Comparison of ENCODE assay signal across 15 cellular contexts in genomic region chr1:201585099-201585498, GRCh38. TPM values are rescaled to one million over a fixed set of nuclear protein-coding genes. Genes with fewer than 3 reads are reported as not detected.
DNase-seq lines count a peak whose midpoint lies in the region; ATAC-seq, FAIRE-seq and TF ChIP-seq lines count a peak whose summit lies in the region.
"Had no signal": no experiment of that assay in that cellular context is flagged by ENCODE, and none has a peak within 500 bp of the region (broad histone marks: within the 10 kb centered on the region; RNA-seq: fewer than 3 reads in every experiment).

No MANE protein-coding gene starts in this region.

- H3K23ac ChIP-seq in mesenchymal stem cell (ENCODE audit: low read length in 2 of 2), result no peak overlapping the region

- DNase-seq in A549 (ENCODE audit: low read depth in 1 of 2, low spot score in 1 of 2) (no peak), M059J (ENCODE audit: low read depth) (peak; percentile 76), brain microvascular endothelial cell (peak; percentile 29), mesenchymal stem cell (peak; percentile 87), AG20443 (ENCODE audit: low spot score) (no peak), HUDEP-2 (lab: John Stamatoyannopoulos, UW; ENCODE audit: unreplicated experiment in 76 of 76) (no peak)
- DNase-seq in activated naive CD4-positive, alpha-beta T cell treated with anti-CD3 and anti-CD28 coated beads, Interleukin-2, amount 50 U/mL, for 72 hours (ENCODE audit: low spot score in 2 of 2), result no peak
- DNase-seq: activated gamma-delta T cell; NCI-H1092; nephron progenitor cell; stimulated activated naive CD8-positive, alpha-beta T cell treated with anti-CD3 and anti-CD28 coated beads, Interleukin-15, Interleukin-2, amounts not matched to agents 100 U/mL and 50 U/mL, for 24 hours had no signal

- peak overlapping the region in 1 of 2 experiments; percentile 56 for H2BK12ac ChIP-seq in mesenchymal stem cell (ENCODE audit: low read length in 2 of 2)

- TF ChIP-seq RAD21 in A549 (conservative IDR thresholded peaks at IDR 0.05 in 1 of 2, IDR thresholded peaks at IDR 0.05 in 1 of 2), result no peak

- 61% methylated on average over 3 of the region's 3 CpGs for WGBS in A549 (ENCODE audit: missing lambda C conversion rate)
- 0% methylated on average over 1 of the region's 3 CpGs for WGBS in mesenchymal stem cell

- H3K27ac ChIP-seq in A549 (peak overlapping the region; percentile 41 to 72; a peak in 5 of 6 replicates), brain microvascular endothelial cell (peak overlapping the region; percentile 48), mesenchymal stem cell (ENCODE audit: low read length, poor library complexity, severe bottlenecking) (no peak overlapping the region)
- H3K27ac ChIP-seq: breast epithelium, WERI-Rb-1 had no signal

- no peak overlapping the region for H2AK5ac ChIP-seq in mesenchymal stem cell (ENCODE audit: low read length, severe bottlenecking)

- no peak for TF ChIP-seq CTCF in A549 (IDR thresholded peaks at IDR 0.05)
- TF ChIP-seq CTCF in brain microvascular endothelial cell (IDR thresholded peaks at IDR 0.05; ENCODE audit: low read depth, low read length, missing control alignments), result no peak

- no peaks in the 10 kb centered on the region for H3K36me3 Mint-ChIP-seq in activated naive CD4-positive, alpha-beta T cell treated with anti-CD3 and anti-CD28 coated beads, Interleukin-2, amount 50 U/mL, for 72 hours

- no peak for ATAC-seq in A549
- no peak for ATAC-seq in activated naive CD4-positive, alpha-beta T cell treated with anti-CD3 and anti-CD28 coated beads, Interleukin-2, amount 50 U/mL, for 72 hours
- ATAC-seq in HG03439 (IDR thresholded peaks at IDR 0.05; ENCODE audit: unreplicated experiment), result no peak
- ATAC-seq: stimulated activated naive CD8-positive, alpha-beta T cell treated with anti-CD3 and anti-CD28 coated beads, Interleukin-15, Interleukin-2, amounts not matched to agents 100 U/mL and 50 U/mL, for 24 hours had no signal

- peak overlapping the region; percentile 4 for H2BK120ac ChIP-seq in mesenchymal stem cell (ENCODE audit: low read depth, low read length)

- H3K9me3 ChIP-seq in A549 (no peaks in the 10 kb centered on the region), mesenchymal stem cell (ENCODE audit: control insufficient read depth, low read length) (no peaks in the 10 kb centered on the region)
- H3K9me3 ChIP-seq: breast epithelium had no signal

- H2BK15ac ChIP-seq in mesenchymal stem cell (ENCODE audit: low read depth, poor library complexity, severe bottlenecking), result peak overlapping the region; percentile 15

- H3K4me3 ChIP-seq in A549 (no peak overlapping the region), brain microvascular endothelial cell (ENCODE audit: low read depth, low read length) (no peak overlapping the region), mesenchymal stem cell (ENCODE audit: insufficient read depth in 1 of 2, low read depth in 1 of 2, low read length in 2 of 2) (no peak overlapping the region)
- H3K4me3 ChIP-seq: breast epithelium had no signal

- H2AFZ ChIP-seq in mesenchymal stem cell (ENCODE audit: low read depth, low read length), result no peak overlapping the region

- no peak overlapping the region for H3K14ac ChIP-seq in mesenchymal stem cell (ENCODE audit: low read length in 2 of 2)

- no peak for TF ChIP-seq POLR2A in A549 (IDR thresholded peaks at IDR 0.05; ENCODE audit: low read length)

- H3K79me1 ChIP-seq in mesenchymal stem cell (replicated peaks; ENCODE audit: low read length, poor library complexity, severe bottlenecking), result peaks cover 24% of the 10 kb centered on the region

- POLR2A ChIA-PET in A549 (lab: Yijun Ruan, JAX), result no interaction called here

- H3K27ac Mint-ChIP-seq in activated naive CD4-positive, alpha-beta T cell treated with anti-CD3 and anti-CD28 coated beads, Interleukin-2, amount 50 U/mL, for 72 hours, result no peak overlapping the region
- H3K27ac Mint-ChIP-seq: nephron progenitor cell had no signal

- no peak for FAIRE-seq in A549 (lab: Jason Lieb, UNC)
- FAIRE-seq: D721Med had no signal

- TF ChIP-seq EP300 in A549 (IDR thresholded peaks at IDR 0.05), result no peak

- H3K4ac ChIP-seq in mesenchymal stem cell (ENCODE audit: low read depth in 1 of 2, low read length in 2 of 2), result peak overlapping the region in 1 of 2 experiments; percentile 40

- H3K9ac ChIP-seq in mesenchymal stem cell (ENCODE audit: low read length), result peak overlapping the region; percentile 66

- CTCF ChIA-PET in A549 (lab: Yijun Ruan, JAX), result interaction anchor here (1.6 to 9.5 kb wide), 3 partner anchors 17 to 118 kb away, joined by 4 to 84 read pairs (median 9); no protein-coding TSS in a partner anchor

- in situ Hi-C loops in brain microvascular endothelial cell (cut with HindIII; ENCODE audit: low pct_ligation_motif_present, low sequenced_read_pairs), result no loop called here

- H4K91ac ChIP-seq in mesenchymal stem cell (ENCODE audit: low read length), result no peak overlapping the region

- H3K27me3 ChIP-seq in brain microvascular endothelial cell (replicated peaks) (no peaks in the 10 kb centered on the region), mesenchymal stem cell (ENCODE audit: control insufficient read depth in 1 of 2, insufficient read depth in 1 of 2, low read length in 2 of 2) (no peaks in the 10 kb centered on the region)
- H3K27me3 ChIP-seq: breast epithelium had no signal

- no peaks in the 10 kb centered on the region for H3K9me3 Mint-ChIP-seq in activated naive CD4-positive, alpha-beta T cell treated with anti-CD3 and anti-CD28 coated beads, Interleukin-2, amount 50 U/mL, for 72 hours

- no peak overlapping the region for H4K8ac ChIP-seq in mesenchymal stem cell (ENCODE audit: low read length)

- peak overlapping the region; percentile 26 to 82 for H3K18ac ChIP-seq in mesenchymal stem cell (ENCODE audit: low read depth in 1 of 2, low read length in 2 of 2)

- H3K4me1 ChIP-seq in A549 (peaks cover 37% of the 10 kb centered on the region), mesenchymal stem cell (ENCODE audit: control insufficient read depth, insufficient read depth, low read depth, low read length) (peaks cover 14% of the 10 kb centered on the region)
- H3K4me1 ChIP-seq: breast epithelium had no signal

- H3K36me3 ChIP-seq in brain microvascular endothelial cell (replicated peaks), result no peaks in the 10 kb centered on the region
- H3K36me3 ChIP-seq in mesenchymal stem cell (ENCODE audit: control insufficient read depth in 1 of 2, insufficient read depth in 2 of 2, low read depth in 1 of 2, low read length in 2 of 2), result peaks cover 4 to 14% of the 10 kb centered on the region in 2 experiments
- H3K36me3 ChIP-seq: breast epithelium, WERI-Rb-1 had no signal

- no peak overlapping the region for H2BK5ac ChIP-seq in mesenchymal stem cell (ENCODE audit: low read depth, low read length, poor library complexity, severe bottlenecking)

- H3K4me2 ChIP-seq in A549 (0 out of 3 replicates have a peak overlapping the region, but pooled peaks have one; percentile 7), mesenchymal stem cell (ENCODE audit: low read length, poor library complexity, severe bottlenecking) (no peak overlapping the region)

TF ChIP-seq in A549, 52 proteins besides CTCF, POLR2A, EP300 and RAD21:
- no peak for TF ChIP-seq FOSL2 (IDR thresholded peaks at IDR 0.05)
- TF ChIP-seq FOSL2 (CRISPR knock-in tag; IDR thresholded peaks at IDR 0.05), result peak; percentile 76
- TF ChIP-seq ZFP36 (IDR thresholded peaks at IDR 0.05; ENCODE audit: borderline replicate concordance, partially characterized antibody), result no peak

RNA-seq across cellular contexts. Expression of gene NAV1, which starts 46.2 kb away (rescaled TPM):
- polyA plus RNA-seq in A549 (2011; rRNA removed) (3.7 and 6.4 TPM in 2 replicates), A549 (2017; fragmentation: RNase III; extraction: RNeasy Plus Mini Kit Qiagen cat#74134 plus additional on column Dnase treatment) (6.1 to 8.4 TPM (median 6.6 TPM) in 3 replicates)
- 2.0 and 3.1 TPM in 2 replicates for polyA plus RNA-seq in A549 (2012; cell fraction: cytosol; rRNA removed)
- polyA plus RNA-seq in A549 (2012; cell fraction: nucleus; rRNA removed), result 5.0 and 5.5 TPM in 2 replicates
- polyA minus RNA-seq in A549 (2011; rRNA and poly(A)+ RNA removed), result 11.7 and 12.6 TPM in 2 replicates
- total RNA-seq in M059J (2014; rRNA removed; shearing (Covaris generic)), result 16.3 and 43.1 TPM in 2 replicates
- 51.4 TPM for polyA plus RNA-seq in mesenchymal stem cell (2013, experiment 1 of 2)
- 45.4 TPM for polyA plus RNA-seq in mesenchymal stem cell (2013, experiment 2 of 2)
- total RNA-seq in activated naive CD4-positive, alpha-beta T cell treated with anti-CD3 and anti-CD28 coated beads, Interleukin-2, amount 50 U/mL, for 72 hours, result 1 to 10 TPM in 1 of 2 donors, under 1 TPM in 1; 0.48 to 3.1 TPM

Comparison
In these comparisons a context has a peak if more than half of its experiments do, and no peak if none do; other contexts are left out.
1. DNase-seq: peak in M059J (single experiment), brain microvascular endothelial cell (single experiment) and mesenchymal stem cell (single experiment); none in A549 (0 of 2), activated naive CD4-positive, alpha-beta T cell treated with anti-CD3 and anti-CD28 coated beads, Interleukin-2, amount 50 U/mL, for 72 hours (0 of 2), AG20443 (single experiment) and HUDEP-2 (0 of 76).